Comparison of ENCODE assay signal across 1 cellular context in genomic region chr16:53539759-53540718, GRCh38.
TF ChIP-seq lines count a peak whose summit lies in the region.

No MANE protein-coding gene starts in this region.

TF ChIP-seq in HepG2, 621 proteins besides CTCF, POLR2A, EP300 and RAD21 (continued from another document):
- peak; percentile 65 for TF ChIP-seq ATF2 (CRISPR knock-in tag; IDR thresholded peaks at IDR 0.05)
- TF ChIP-seq, protein P1, sequence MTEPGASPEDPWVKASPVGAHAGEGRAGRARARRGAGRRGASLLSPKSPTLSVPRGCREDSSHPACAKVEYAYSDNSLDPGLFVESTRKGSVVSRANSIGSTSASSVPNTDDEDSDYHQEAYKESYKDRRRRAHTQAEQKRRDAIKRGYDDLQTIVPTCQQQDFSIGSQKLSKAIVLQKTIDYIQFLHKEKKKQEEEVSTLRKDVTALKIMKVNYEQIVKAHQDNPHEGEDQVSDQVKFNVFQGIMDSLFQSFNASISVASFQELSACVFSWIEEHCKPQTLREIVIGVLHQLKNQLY (CRISPR knock-in tag; IDR thresholded peaks at IDR 0.05): peak; percentile 62; the same call in 1 of the 2 replicates
- TF ChIP-seq ZNF644 (CRISPR knock-in tag; IDR thresholded peaks at IDR 0.05; ENCODE audit: low read depth): peak; percentile 15; the same call in 1 of the 2 replicates
- TF ChIP-seq MYPOP (CRISPR knock-in tag; IDR thresholded peaks at IDR 0.05): 0 out of 2 replicates have a peak, but pooled peaks have one; percentile 39
